Comparison of ENCODE assay signal across 14 cellular contexts in the genomic region with DNA sequence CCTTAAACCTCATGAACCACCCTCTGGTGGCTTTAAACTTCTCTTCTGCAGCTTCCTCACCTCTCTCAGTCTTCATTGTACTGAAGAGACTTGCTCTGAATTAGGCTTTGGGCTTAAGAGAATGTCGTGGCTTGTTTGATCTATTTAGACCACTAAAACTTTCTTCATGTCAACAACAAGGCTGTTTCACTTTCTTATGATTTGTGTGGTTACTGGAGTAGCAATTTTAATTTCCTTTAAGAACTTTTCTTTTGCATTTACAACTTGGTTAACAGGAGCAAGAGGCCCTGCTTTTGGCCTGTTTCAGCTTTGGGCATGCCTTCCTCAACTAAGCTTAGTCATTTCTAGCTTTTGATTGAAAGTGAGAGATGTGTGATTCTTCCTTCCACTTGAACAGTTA. TPM values are rescaled to one million over a fixed set of nuclear protein-coding genes. Genes with fewer than 3 reads are reported as not detected.
A peak's percentile ranks its signal among the peaks of the same experiment; 100 is the strongest.
DNase-seq lines count a peak whose midpoint lies in the region; ATAC-seq, FAIRE-seq and TF ChIP-seq lines count a peak whose summit lies in the region.
"Had no signal": no experiment of that assay in that cellular context is flagged by ENCODE, and none has a peak within 500 bp of the region (broad histone marks: within the 10 kb centered on the region; RNA-seq: fewer than 3 reads in every experiment).

No MANE protein-coding gene starts in this region.

- FAIRE-seq in urothelium cell line (lab: Jason Lieb, UNC), result no peak
- FAIRE-seq: astrocyte, GM19239 had no signal

- no peak for TF ChIP-seq CTCF in HFFc6 (IDR thresholded peaks at IDR 0.05)

- no peaks in the 10 kb centered on the region for H3K27me3 Mint-ChIP-seq in activated naive CD8-positive, alpha-beta T cell
- H3K27me3 Mint-ChIP-seq in HFFc6 (ENCODE audit: insufficient read depth), result no peaks in the 10 kb centered on the region; the same call in 1 of the 2 replicates

- peak; percentile 76 to 78 for ATAC-seq in activated CD4-positive, CD25-positive, alpha-beta regulatory T cell treated with anti-CD3 and anti-CD28 coated beads, Interleukin-2, amount 50 U/mL, for 24 hours
- ATAC-seq in HG03558 (IDR thresholded peaks at IDR 0.05; ENCODE audit: extremely low read depth, unreplicated experiment) (peak; percentile 43), GM18505 (IDR thresholded peaks at IDR 0.05; ENCODE audit: unreplicated experiment) (no peak)
- ATAC-seq: mucosa of descending colon had no signal

- peak overlapping the region; percentile 15 for H3K4me3 Mint-ChIP-seq in activated naive CD8-positive, alpha-beta T cell
- H3K4me3 Mint-ChIP-seq in HFFc6, result no peak overlapping the region

- no peak for DNase-seq in activated CD4-positive, CD25-positive, alpha-beta regulatory T cell treated with anti-CD3 and anti-CD28 coated beads, Interleukin-2, amount 50 U/mL, for 72 hours
- DNase-seq in stimulated activated CD8-positive, alpha-beta memory T cell treated with anti-CD3 and anti-CD28 coated beads, Interleukin-4, amount 100 ng/mL, for 48 hours, result peak; percentile 33
- DNase-seq in urothelium cell line (ENCODE audit: low spot score), result no peak
- no peak for DNase-seq in HFFc6
- DNase-seq: mucosa of descending colon, NCI-H1092, NCI-H446, PC-9 had no signal

- H3K4me1 Mint-ChIP-seq in activated naive CD8-positive, alpha-beta T cell (ENCODE audit: low read depth), result peaks cover 41% of the 10 kb centered on the region
- peaks cover 19% of the 10 kb centered on the region for H3K4me1 Mint-ChIP-seq in HFFc6 (ENCODE audit: low read depth)

- peaks cover 9% of the 10 kb centered on the region for H3K36me3 Mint-ChIP-seq in activated naive CD8-positive, alpha-beta T cell
- H3K36me3 Mint-ChIP-seq in HFFc6 (ENCODE audit: low read depth), result peaks cover 20% of the 10 kb centered on the region

- no peak for TF ChIP-seq POLR2A in GM18505 (IDR thresholded peaks at IDR 0.05; ENCODE audit: borderline replicate concordance, extremely low read depth, insufficient read depth, insufficient read length)

- peak overlapping the region; percentile 80 for H3K27ac Mint-ChIP-seq in activated naive CD8-positive, alpha-beta T cell
- no peak overlapping the region for H3K27ac Mint-ChIP-seq in HFFc6

- H3K9me3 Mint-ChIP-seq in activated naive CD8-positive, alpha-beta T cell (ENCODE audit: low read depth), result no peaks in the 10 kb centered on the region
- H3K9me3 Mint-ChIP-seq in HFFc6, result peaks cover 6% of the 10 kb centered on the region

RNA-seq across cellular contexts. Expression of gene CDHR3, which starts 38.1 kb away (rescaled TPM):
- total RNA-seq in HFFc6 (2021; fragmentation: NEBNext Ultra II Directional; extraction: Animal tissue kit (Norgen Biotek cat#: 25700)), result 1 to 10 TPM; 1.9 to 2.7 (median 2.3) TPM

RNA-seq across cellular contexts. Expression of gene ATXN7L1, which starts 48.6 kb away (rescaled TPM):
- 10 to 100 TPM in 3 of 6 experiments, 1 to 10 TPM in 3; 8.4 to 11.4 (median 9.8) TPM for total RNA-seq in HFFc6 (2021; fragmentation: NEBNext Ultra II Directional; extraction: Animal tissue kit (Norgen Biotek cat#: 25700))
